In the genomic region with DNA sequence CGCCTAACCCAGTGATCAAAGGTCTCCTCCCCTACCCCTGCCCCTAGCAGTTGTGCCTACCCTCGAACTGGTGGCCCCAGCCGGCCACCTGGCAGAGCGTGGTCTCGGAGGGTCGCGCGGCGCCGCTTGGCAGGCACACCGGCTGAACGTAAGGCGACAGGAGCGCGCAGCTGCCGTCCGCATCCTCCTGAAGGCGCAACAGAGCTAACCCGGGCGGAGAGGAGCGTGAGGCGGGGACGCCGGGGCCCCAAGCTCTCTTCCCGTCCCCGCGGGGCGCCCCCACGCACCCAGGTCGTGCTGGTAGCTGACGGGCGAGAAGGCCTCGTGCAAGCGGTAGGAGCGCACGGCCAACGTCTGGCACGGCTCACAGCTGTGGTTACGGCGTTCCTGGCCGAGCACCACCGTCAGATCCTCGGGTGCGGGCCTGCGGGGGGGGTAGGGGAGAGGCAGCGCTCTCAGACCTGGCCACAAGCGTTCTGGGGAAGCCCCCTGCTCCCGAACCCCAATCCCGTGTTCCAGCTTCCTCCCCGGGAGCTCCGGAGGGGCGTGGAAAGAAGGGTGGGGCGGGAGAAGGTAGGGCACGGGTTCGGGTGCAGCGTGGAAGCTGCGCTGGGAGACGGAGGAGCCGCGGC, we compare ENCODE assay signal across 7 cellular contexts. TPM values are rescaled to one million over a fixed set of nuclear protein-coding genes. Genes with fewer than 3 reads are reported as not detected.
DNase-seq lines count a peak whose midpoint lies in the region; ATAC-seq, FAIRE-seq and TF ChIP-seq lines count a peak whose summit lies in the region.
"Had no signal": no experiment of that assay in that cellular context is flagged by ENCODE, and none has a peak within 500 bp of the region (broad histone marks: within the 10 kb centered on the region; RNA-seq: fewer than 3 reads in every experiment).

No MANE protein-coding gene starts in this region.

- no peaks in the 10 kb centered on the region for H3K9me3 Mint-ChIP-seq in natural killer cell

- intact Hi-C loops in heart left ventricle (cut with DNase I) = loop anchor here in 3 of 10 donors (2.0 to 10.0 kb wide), 4 partner anchors 49 to 201 kb away; a partner anchor contains a TSS
- intact Hi-C loops in Right ventricle myocardium inferior (cut with DNase I) = no loop called here
- intact Hi-C loops in natural killer cell (cut with micrococcal nuclease) = loop anchor here (1.0 kb wide), 1 partner anchor 13 kb away; no protein-coding TSS in a partner anchor

- peak overlapping the region; percentile 62 to 84 for H3K27ac Mint-ChIP-seq in natural killer cell

- H3K27ac ChIP-seq in heart left ventricle = no peak overlapping the region

- WGBS in heart left ventricle, 4 donors = 1 to 5% (median 2%) methylated on average over 27 to 60 of the region's 60 CpGs

- H3K9me3 ChIP-seq in heart left ventricle (no peaks in the 10 kb centered on the region), adipocyte (ENCODE audit: control insufficient read depth, low read length) (no peaks in the 10 kb centered on the region)

- H3K4me1 ChIP-seq in heart left ventricle (peaks cover 8 to 51% (median 32%) of the 10 kb centered on the region in 12 donors), adipocyte (ENCODE audit: control insufficient read depth, insufficient read depth, low read length) (peaks cover 12% of the 10 kb centered on the region)

- TF ChIP-seq CTCF in heart left ventricle (IDR thresholded peaks at IDR 0.05) (no peak), natural killer cell (IDR thresholded peaks at IDR 0.05) (no peak)

- H3K36me3 ChIP-seq in heart left ventricle (no peaks in the 10 kb centered on the region), adipocyte (ENCODE audit: control insufficient read depth, insufficient read depth, low read length, severe bottlenecking) (no peaks in the 10 kb centered on the region)

- no peaks in the 10 kb centered on the region for H3K36me3 Mint-ChIP-seq in natural killer cell

- peak overlapping the region; percentile 72 for H3K4me3 Mint-ChIP-seq in natural killer cell

- no peak overlapping the region for H3K9ac ChIP-seq in adipocyte (ENCODE audit: low read length)

- peaks cover 35 to 42% of the 10 kb centered on the region in 2 donors for H3K4me1 Mint-ChIP-seq in natural killer cell

- DNase-seq in heart left ventricle (peak in 1 of 5 donors; percentile 69), Right ventricle myocardium inferior (ENCODE audit: missing footprints) (no peak), M059J (ENCODE audit: low read depth) (peak; percentile 42), adipocyte (ENCODE audit: low read depth) (peak; percentile 26), natural killer cell (peak; percentile 50), RCC 7860 (ENCODE audit: low spot score) (no peak)

- peak in 2 of 4 donors; percentile 4 to 6 for ATAC-seq in heart left ventricle
- no peak for ATAC-seq in Right ventricle myocardium inferior
- peak; percentile 31 to 50 (median 43) for ATAC-seq in natural killer cell

- peak overlapping the region; percentile 32 to 64 (median 56) for H3K4me3 ChIP-seq in heart left ventricle
- peak overlapping the region; percentile 77 for H3K4me3 ChIP-seq in adipocyte (ENCODE audit: low read length)

- TF ChIP-seq POLR2A in heart left ventricle (IDR thresholded peaks at IDR 0.05) = no peak

- no peak for FAIRE-seq in RCC 7860 (lab: Jason Lieb, UNC)

- peaks cover 13 to 17% of the 10 kb centered on the region in 2 donors for H3K27me3 Mint-ChIP-seq in natural killer cell (ENCODE audit: low read depth in 2 of 2)

- H3K27me3 ChIP-seq in heart left ventricle (peaks cover 39 to 70% (median 57%) of the 10 kb centered on the region in 9 donors), adipocyte (replicated peaks; ENCODE audit: control insufficient read depth, insufficient read depth, low read length) (peaks cover 54% of the 10 kb centered on the region)

RNA-seq across cellular contexts. Expression of a gene that starts 2.8 kb away (rescaled TPM):
- total RNA-seq in heart left ventricle (not detected), Right ventricle myocardium inferior (not detected), natural killer cell (not detected)
- polyA plus RNA-seq in heart left ventricle = not detected
- total RNA-seq in M059J (2014; rRNA removed; shearing (Covaris generic)) = not detected in 2 replicates
- total RNA-seq: subcutaneous adipose tissue had no signal

RNA-seq across cellular contexts. Expression of a gene that starts 6.1 kb away (rescaled TPM):
- total RNA-seq in heart left ventricle = under 1 TPM in 1 of 9 donors, not detected in 8; 0.56 TPM
- under 1 TPM in 1 of 2 donors, not detected in 1; 0.29 TPM for polyA plus RNA-seq in heart left ventricle
- total RNA-seq in Right ventricle myocardium inferior = not detected
- total RNA-seq in M059J (2014; rRNA removed; shearing (Covaris generic)) = 1.7 and 2.4 TPM in 2 replicates
- total RNA-seq in natural killer cell = 1 to 10 TPM in 1 of 3 donors, under 1 TPM in 2; 0.66 to 1.7 (median 0.93) TPM

RNA-seq across cellular contexts. Expression of a gene that starts 19.1 kb away (rescaled TPM):
- total RNA-seq in heart left ventricle (not detected), Right ventricle myocardium inferior (not detected), natural killer cell (under 1 TPM; 0.50 to 0.66 (median 0.63) TPM)
- polyA plus RNA-seq in heart left ventricle = not detected
- 0.02 TPM in 1 of 2 replicates, not detected in the other for total RNA-seq in M059J (2014; rRNA removed; shearing (Covaris generic))
- total RNA-seq: subcutaneous adipose tissue had no signal

RNA-seq across cellular contexts. Expression of a gene that starts 23.2 kb away (rescaled TPM):
- total RNA-seq in heart left ventricle (10 to 100 TPM; 12.8 to 33.2 (median 17.3) TPM), Right ventricle myocardium inferior (18.1 TPM), natural killer cell (100 to 1,000 TPM; 173 to 221 (median 190) TPM)
- polyA plus RNA-seq in heart left ventricle = 10 to 100 TPM in 1 of 2 donors, 1 to 10 TPM in 1; 6.8 to 29.5 TPM
- total RNA-seq in M059J (2014; rRNA removed; shearing (Covaris generic)) = 20.2 and 37.3 TPM in 2 replicates

RNA-seq across cellular contexts. Expression of a gene that starts 43.3 kb away (rescaled TPM):
- 1 to 10 TPM in 8 of 9 donors, under 1 TPM in 1; 0.82 to 5.0 (median 1.8) TPM for total RNA-seq in heart left ventricle
- 1 to 10 TPM; 1.4 to 1.5 TPM for polyA plus RNA-seq in heart left ventricle
- 1.4 TPM for total RNA-seq in Right ventricle myocardium inferior
- 24.8 and 44.4 TPM in 2 replicates for total RNA-seq in M059J (2014; rRNA removed; shearing (Covaris generic))
- total RNA-seq in natural killer cell = 10 to 100 TPM; 21.6 to 27.9 (median 23.3) TPM

Comparison
In these comparisons a context has a peak if more than half of its experiments do, and no peak if none do; other contexts are left out.
1. DNase-seq: peak in M059J (single experiment), adipocyte (single experiment) and natural killer cell (single experiment); none in Right ventricle myocardium inferior (single experiment) and RCC 7860 (single experiment).